In the genomic region with DNA sequence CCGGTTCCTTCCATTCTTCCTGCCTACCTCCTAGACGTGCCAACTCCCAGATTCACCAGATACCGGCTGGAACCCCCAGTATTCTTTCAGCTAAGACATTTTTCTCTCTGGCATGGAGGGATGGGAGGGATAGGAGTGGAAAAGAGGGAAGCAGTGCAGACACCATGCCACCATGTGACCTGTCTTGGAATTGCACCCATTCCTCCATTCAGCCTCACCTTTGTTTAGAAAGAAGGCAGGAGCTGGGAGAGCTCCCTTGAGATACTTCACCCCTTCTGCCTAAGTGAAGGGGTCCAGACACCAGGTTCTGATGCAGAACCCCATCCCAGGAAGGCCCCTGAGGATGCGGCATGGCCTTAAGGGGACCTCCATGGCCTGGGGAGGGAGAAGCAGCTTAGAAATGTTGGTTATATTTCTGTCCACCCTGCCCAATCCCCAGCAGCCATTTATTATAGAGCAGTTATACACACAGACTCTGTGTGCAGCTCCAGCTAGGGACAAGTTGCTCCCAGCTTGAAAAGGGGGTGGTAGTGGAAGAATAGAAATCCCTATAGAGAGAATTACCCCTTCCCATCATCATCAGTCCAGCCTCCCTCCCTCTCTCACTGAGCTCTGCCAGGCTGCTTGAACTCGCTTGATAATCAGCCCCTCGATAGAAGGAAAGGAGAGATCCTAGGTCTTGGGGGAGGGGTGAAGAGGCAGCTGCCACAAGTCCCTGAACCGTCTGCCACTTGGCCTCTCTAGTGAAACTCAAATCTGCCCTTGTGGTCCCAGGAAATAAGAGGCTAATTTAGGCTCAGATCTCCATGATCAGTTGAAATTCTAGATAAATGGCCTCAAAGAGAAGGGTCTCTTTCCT, we compare ENCODE assay signal across 8 cellular contexts. TPM values are rescaled to one million over a fixed set of nuclear protein-coding genes. Genes with fewer than 3 reads are reported as not detected.
DNase-seq lines count a peak whose midpoint lies in the region; ATAC-seq and TF ChIP-seq lines count a peak whose summit lies in the region.

No MANE protein-coding gene starts in this region.

- peak overlapping the region; percentile 78 for H4K5ac ChIP-seq in mesendoderm (ENCODE audit: low read length)

- H3K56ac ChIP-seq in mesendoderm (ENCODE audit: low read length), result peak overlapping the region; percentile 81

- H2BK5ac ChIP-seq in mesendoderm (ENCODE audit: low read length), result peak overlapping the region; percentile 79

- TF ChIP-seq CTCF in AG04449 (IDR thresholded peaks at IDR 0.05; ENCODE audit: insufficient read depth, low read length, missing control alignments), result peak; percentile 78
- TF ChIP-seq CTCF in GM12873 (IDR thresholded peaks at IDR 0.05; ENCODE audit: insufficient read depth, low read depth, low read length, missing control alignments), result peak; percentile 78

- peak overlapping the region; percentile 34 for H2AK5ac ChIP-seq in mesendoderm (ENCODE audit: low read length)

- no peaks in the 10 kb centered on the region for H3K27me3 ChIP-seq in mesendoderm (ENCODE audit: insufficient read depth, low read length, poor library complexity)

- H4K8ac ChIP-seq in mesendoderm (ENCODE audit: low read depth, low read length), result no peak overlapping the region

- DNase-seq in AG04449 (ENCODE audit: low read depth, low spot score), result no peak
- peak; percentile 68 for DNase-seq in NCI-H524 treated with DMSO at 0.1 percent for 48 hours (lab: John Stamatoyannopoulos, UW)
- DNase-seq in mesendoderm, result peak; percentile 84
- DNase-seq in effector CD8-positive, alpha-beta T cell (lab: John Stamatoyannopoulos, UW), result no peak

- CTCF ChIA-PET in AG04449 (lab: Yijun Ruan, JAX), result interaction anchor here (0.8 to 3.5 kb wide), 19 partner anchors 10 to 102 kb away, joined by 3 to 39 read pairs (median 5); a partner anchor contains a TSS

- no peaks in the 10 kb centered on the region for H3K79me1 ChIP-seq in mesendoderm (ENCODE audit: low read length)

- no peaks in the 10 kb centered on the region for H3K79me2 ChIP-seq in mesendoderm (ENCODE audit: control insufficient read depth, insufficient read depth, low read length)

- H2BK120ac ChIP-seq in mesendoderm (ENCODE audit: low read depth, low read length), result peak overlapping the region; percentile 30

- WGBS in mesendoderm (ENCODE audit: extremely low coverage, insufficient coverage, low lambda C conversion rate), result no CpG with 5 or more reads among the region's 7 CpGs

- peaks cover 9% of the 10 kb centered on the region for H3K36me3 ChIP-seq in mesendoderm (ENCODE audit: control insufficient read depth, insufficient read depth, low read length)

- ATAC-seq in HG02623 (IDR thresholded peaks at IDR 0.05; ENCODE audit: unreplicated experiment) (no peak), HG03175 (IDR thresholded peaks at IDR 0.05; ENCODE audit: unreplicated experiment) (no peak)

- peak overlapping the region; percentile 39 for H3K18ac ChIP-seq in mesendoderm (ENCODE audit: low read length)

- POLR2A ChIA-PET in AG04449 (lab: Yijun Ruan, JAX), result interaction anchor here (0.9 kb wide), 1 partner anchor 95 kb away, joined by 3 read pairs; no protein-coding TSS in a partner anchor

- H3K9ac ChIP-seq in mesendoderm (ENCODE audit: low read length), result peak overlapping the region; percentile 53

- H3K27ac ChIP-seq in cingulate gyrus (ENCODE audit: low read depth, low read length) (peak overlapping the region; percentile 87), mesendoderm (ENCODE audit: low read depth, low read length) (peak overlapping the region; percentile 78)

- H3K4me3 ChIP-seq in AG04449 (ENCODE audit: low read depth, low read length), result no peak overlapping the region
- no peak overlapping the region for H3K4me3 ChIP-seq in mesendoderm (ENCODE audit: low read length)

- H3K4me2 ChIP-seq in mesendoderm (ENCODE audit: low read length), result no peak overlapping the region

- H3K23ac ChIP-seq in mesendoderm (ENCODE audit: low read length), result no peak overlapping the region

- peak overlapping the region; percentile 43 for H3K4ac ChIP-seq in mesendoderm (ENCODE audit: low read depth, low read length)

- H3K4me1 ChIP-seq in mesendoderm (ENCODE audit: control insufficient read depth, low read depth, low read length), result peaks cover 30% of the 10 kb centered on the region

- no peak overlapping the region for H2BK15ac ChIP-seq in mesendoderm (replicated peaks; ENCODE audit: low read depth)

RNA-seq across cellular contexts. Expression of a gene that starts 5.1 kb away (rescaled TPM):
- 24.8 TPM for polyA plus RNA-seq in mesendoderm (2013, experiment 1 of 2)
- 25.9 TPM for polyA plus RNA-seq in mesendoderm (2013, experiment 2 of 2)

RNA-seq across cellular contexts. Expression of a gene that starts 36.6 kb away (rescaled TPM):
- polyA plus RNA-seq in mesendoderm (2013, experiment 1 of 2), result 0.11 TPM
- 0.11 TPM for polyA plus RNA-seq in mesendoderm (2013, experiment 2 of 2)

Comparison
In these comparisons a context has a peak if more than half of its experiments do, and no peak if none do; other contexts are left out.
1. DNase-seq: peak in NCI-H524 treated with DMSO at 0.1 percent for 48 hours (single experiment) and mesendoderm (single experiment); none in AG04449 (single experiment) and effector CD8-positive, alpha-beta T cell (single experiment).